Comparison of ENCODE assay signal across 18 cellular contexts in the genomic region with DNA sequence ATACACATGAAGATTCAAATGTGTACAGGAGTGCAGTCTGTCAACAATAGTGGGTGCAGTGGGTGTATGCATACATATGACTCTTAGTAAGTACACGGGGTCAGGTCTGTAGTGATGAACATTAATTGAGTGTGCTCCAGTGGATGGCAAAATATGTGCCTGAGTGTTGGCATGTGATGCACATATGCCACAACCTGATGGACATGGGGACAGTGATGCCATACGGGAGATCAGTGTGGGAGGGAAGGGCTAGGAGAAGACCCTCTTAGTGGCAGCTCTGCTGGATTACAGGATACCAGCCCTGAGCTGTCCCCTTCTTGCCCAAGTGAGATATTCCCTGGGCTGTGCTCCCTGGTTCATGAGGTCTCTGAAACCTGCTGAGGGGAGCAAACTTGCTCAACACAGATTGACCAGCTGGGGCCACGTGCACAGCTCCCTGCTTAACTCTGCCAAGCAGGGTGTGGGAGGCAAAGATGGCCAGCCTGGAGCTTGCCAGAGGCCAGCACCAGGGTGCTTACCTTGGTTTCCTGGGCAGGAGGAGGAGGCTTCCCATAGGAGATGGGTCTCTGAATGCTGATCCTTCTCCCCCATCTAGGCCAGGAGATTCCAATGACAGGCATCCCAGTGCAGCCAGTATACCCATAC. TPM values are rescaled to one million over a fixed set of nuclear protein-coding genes. Genes with fewer than 3 reads are reported as not detected.
"Had no signal": no experiment of that assay in that cellular context is flagged by ENCODE, and none has a peak within 500 bp of the region (broad histone marks: within the 10 kb centered on the region; RNA-seq: fewer than 3 reads in every experiment).

No MANE protein-coding gene starts in this region.

- H3K9me3 ChIP-seq: esophagus squamous epithelium, prostate gland, right lobe of liver, thyroid gland had no signal

- H3K4me3 ChIP-seq: esophagus squamous epithelium, prostate gland, right lobe of liver, thyroid gland had no signal

- H3K27ac ChIP-seq: prostate gland, right lobe of liver, thyroid gland had no signal

- DNase-seq: activated CD4-positive, alpha-beta memory T cell treated with anti-CD3 and anti-CD28 coated beads for 36 hours; activated CD4-positive, alpha-beta T cell treated with anti-CD3 and anti-CD28 coated beads for 1 hour; activated CD8-positive, alpha-beta memory T cell treated with anti-CD3 and anti-CD28 coated beads, Interleukin-2, amount 10 ng/mL, durations not matched to agents 7 days and 5 days; activated naive CD4-positive, alpha-beta T cell treated with anti-CD3 and anti-CD28 coated beads for 36 hours; activated naive CD8-positive, alpha-beta T cell treated with anti-CD3 and anti-CD28 coated beads, Interleukin-2, amount 50 U/mL, for 24 hours; activated T-cell treated with anti-CD3 and anti-CD28 coated beads, Interleukin-2, amount 50 U/mL, for 1 hour; esophagus squamous epithelium; left ventricle myocardium superior; naive thymus-derived CD8-positive, alpha-beta T cell; right lobe of liver; stimulated activated CD4-positive, alpha-beta T cell treated with anti-CD3 and anti-CD28 coated beads, Interleukin-1b, Interleukin-23, amount 100 ng/mL, for 48 hours; stimulated activated naive CD8-positive, alpha-beta T cell treated with anti-CD3 and anti-CD28 coated beads, Interleukin-15, amount 100 ng/mL, for 72 hours; T-cell had no signal

- H3K36me3 Mint-ChIP-seq: activated CD4-positive, alpha-beta memory T cell treated with anti-CD3 and anti-CD28 coated beads for 36 hours; activated CD8-positive, alpha-beta memory T cell treated with anti-CD3 and anti-CD28 coated beads, Interleukin-2, amount 10 ng/mL, durations not matched to agents 7 days and 5 days; T-cell had no signal

- H3K4me3 Mint-ChIP-seq: activated CD4-positive, alpha-beta memory T cell treated with anti-CD3 and anti-CD28 coated beads for 36 hours; activated CD8-positive, alpha-beta memory T cell treated with anti-CD3 and anti-CD28 coated beads, Interleukin-2, amount 10 ng/mL, durations not matched to agents 7 days and 5 days; activated naive CD4-positive, alpha-beta T cell treated with anti-CD3 and anti-CD28 coated beads for 36 hours; activated naive CD8-positive, alpha-beta T cell treated with anti-CD3 and anti-CD28 coated beads, Interleukin-2, amount 50 U/mL, for 24 hours; memory B cell; stimulated activated naive CD8-positive, alpha-beta T cell treated with anti-CD3 and anti-CD28 coated beads, Interleukin-15, amount 100 ng/mL, for 72 hours had no signal

- H3K9me3 Mint-ChIP-seq: activated CD4-positive, alpha-beta memory T cell treated with anti-CD3 and anti-CD28 coated beads for 36 hours; activated naive CD4-positive, alpha-beta T cell treated with anti-CD3 and anti-CD28 coated beads for 36 hours; activated naive CD8-positive, alpha-beta T cell treated with anti-CD3 and anti-CD28 coated beads, Interleukin-2, amount 50 U/mL, for 24 hours; activated T-helper 2 cell treated with anti-CD3 and anti-CD28 coated beads, Interferon-gamma antibody, Interleukin-2, Interleukin-4, amounts not matched to agents 10 μg/mL and 5 μg/mL and 100 μg/mL, durations not matched to agents 14 hours and 24 hours and 36 hours; memory B cell; stimulated activated naive CD8-positive, alpha-beta T cell treated with anti-CD3 and anti-CD28 coated beads, Interleukin-15, amount 100 ng/mL, for 72 hours; T-cell had no signal

- H3K27ac Mint-ChIP-seq: activated CD4-positive, alpha-beta memory T cell treated with anti-CD3 and anti-CD28 coated beads for 36 hours; activated CD8-positive, alpha-beta memory T cell treated with anti-CD3 and anti-CD28 coated beads, Interleukin-2, amount 10 ng/mL, durations not matched to agents 7 days and 5 days; activated naive CD4-positive, alpha-beta T cell treated with anti-CD3 and anti-CD28 coated beads for 36 hours; activated naive CD8-positive, alpha-beta T cell treated with anti-CD3 and anti-CD28 coated beads, Interleukin-2, amount 50 U/mL, for 24 hours; activated T-helper 2 cell treated with anti-CD3 and anti-CD28 coated beads, Interferon-gamma antibody, Interleukin-2, Interleukin-4, amounts not matched to agents 10 μg/mL and 5 μg/mL and 100 μg/mL, durations not matched to agents 14 hours and 24 hours and 36 hours; memory B cell; stimulated activated naive CD8-positive, alpha-beta T cell treated with anti-CD3 and anti-CD28 coated beads, Interleukin-15, amount 100 ng/mL, for 72 hours; T-cell had no signal

- H3K36me3 ChIP-seq: esophagus squamous epithelium, prostate gland, right lobe of liver, thyroid gland had no signal

- H3K4me1 ChIP-seq: prostate gland had no signal

- H3K27me3 ChIP-seq: right lobe of liver, thyroid gland had no signal

RNA-seq across cellular contexts. Expression of gene SHISA4, which starts 2.2 kb away (rescaled TPM):
- polyA plus RNA-seq: naive thymus-derived CD8-positive, alpha-beta T cell had no signal

RNA-seq across cellular contexts. Expression of gene LMOD1, which starts 55.4 kb away (rescaled TPM):
- total RNA-seq: activated CD4-positive, alpha-beta memory T cell treated with anti-CD3 and anti-CD28 coated beads for 36 hours; activated CD8-positive, alpha-beta memory T cell treated with anti-CD3 and anti-CD28 coated beads, Interleukin-2, amount 10 ng/mL, durations not matched to agents 7 days and 5 days; activated naive CD4-positive, alpha-beta T cell treated with anti-CD3 and anti-CD28 coated beads for 36 hours; activated T-helper 2 cell treated with anti-CD3 and anti-CD28 coated beads, Interferon-gamma antibody, Interleukin-2, Interleukin-4, amounts not matched to agents 10 μg/mL and 5 μg/mL and 100 μg/mL, durations not matched to agents 14 hours and 24 hours and 36 hours; dermis microvascular lymphatic vessel endothelial cell; naive thymus-derived CD8-positive, alpha-beta T cell had no signal
- polyA plus RNA-seq: naive thymus-derived CD8-positive, alpha-beta T cell had no signal
